ENCODE assay signal across 1 cellular context in the genomic region with DNA sequence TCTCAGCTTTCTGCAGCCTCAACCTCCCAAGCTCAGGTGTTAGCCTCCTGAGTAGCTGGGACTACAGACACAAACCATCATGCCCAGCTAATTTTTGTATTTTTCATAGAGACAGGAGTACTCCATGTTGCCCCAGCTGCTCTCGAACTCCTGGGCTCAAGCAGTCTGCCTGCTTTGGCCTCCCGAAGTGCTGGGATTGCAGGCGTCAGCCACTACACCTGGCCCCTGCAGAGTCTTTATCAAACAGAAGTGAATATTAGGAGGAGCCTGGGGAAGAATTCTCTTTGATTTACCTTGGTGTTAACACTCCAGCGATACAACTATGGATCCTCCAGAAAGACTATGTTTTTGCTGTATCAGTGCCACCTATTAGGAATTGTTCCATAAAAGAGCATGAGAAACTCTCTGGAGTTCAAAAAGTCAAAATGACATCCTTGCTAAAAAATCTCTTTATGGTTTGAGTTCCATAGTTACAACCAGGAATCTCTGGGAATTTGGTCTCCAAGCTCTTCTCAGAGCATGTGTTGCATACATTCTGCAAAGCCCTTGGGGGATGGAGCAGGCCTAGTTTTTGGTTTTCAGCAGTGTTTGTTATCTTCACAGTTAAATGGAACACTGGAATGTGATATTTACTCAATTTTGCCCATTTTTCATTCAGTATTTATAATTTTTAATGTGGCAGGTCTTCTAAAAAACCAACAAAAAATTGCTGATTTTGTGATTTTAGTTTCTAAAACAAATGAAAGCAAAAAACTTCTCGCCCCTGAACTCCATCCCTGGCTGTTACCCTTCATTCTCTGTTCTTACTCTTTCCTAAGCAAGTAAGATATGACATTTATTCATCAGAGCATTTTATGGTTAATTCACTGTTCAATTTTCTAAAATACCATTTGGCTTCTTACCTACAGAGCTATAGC.
TF ChIP-seq lines count a peak whose summit lies in the region.

No MANE protein-coding gene starts in this region.

TF ChIP-seq in GM23338, 12 proteins besides CTCF, POLR2A, EP300 and RAD21:
- no peak for TF ChIP-seq STAT1 (IDR thresholded peaks at IDR 0.05; ENCODE audit: unreplicated experiment)
TF ChIP-seq in GM23338: peak in this region for 0.
